ENCODE assay signal across 8 cellular contexts in the genomic region with DNA sequence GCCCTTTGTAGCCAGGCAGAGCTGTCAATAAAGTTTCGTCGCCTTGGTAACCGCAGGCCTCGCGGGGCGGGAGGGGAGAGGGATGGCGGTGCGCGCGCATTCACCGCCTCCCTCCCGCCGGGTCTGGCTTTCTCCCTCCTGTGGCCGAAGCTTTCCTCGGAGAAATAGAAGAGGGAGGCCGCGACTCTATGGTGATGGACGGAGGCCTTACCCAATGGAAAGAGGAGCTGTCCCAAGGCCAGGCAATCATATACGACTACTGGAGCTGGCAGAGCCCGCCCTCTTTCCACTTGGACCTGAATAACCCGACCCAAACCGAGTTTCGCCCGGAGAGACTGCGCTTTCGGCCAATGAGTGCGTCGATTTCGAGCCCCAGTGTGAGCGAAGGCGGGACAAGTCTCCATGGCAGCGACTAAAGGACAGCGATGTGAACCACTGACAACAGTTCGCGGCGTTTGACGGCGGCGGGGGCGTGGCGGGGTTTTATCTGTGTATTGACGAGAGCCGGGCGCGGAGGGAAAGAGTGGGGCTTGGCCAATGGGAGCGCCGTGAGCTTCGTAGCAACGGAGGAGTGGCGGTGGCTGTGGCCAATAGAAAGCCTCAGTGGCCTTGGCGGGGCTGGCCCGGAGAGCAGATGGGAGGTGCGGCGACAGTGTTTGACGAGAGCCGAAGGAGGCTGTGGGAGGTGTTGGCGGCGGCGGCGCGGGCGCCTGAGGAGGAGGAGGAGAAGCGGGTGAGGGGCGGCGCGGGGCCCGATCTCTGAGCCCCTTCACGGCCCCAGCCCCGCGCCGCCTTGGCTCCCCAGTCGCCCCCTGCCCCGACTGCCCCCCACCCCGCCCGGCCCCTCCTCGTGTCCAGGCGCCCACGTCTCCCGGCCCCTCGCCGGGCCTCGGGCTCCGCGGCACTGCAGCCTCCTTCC. TPM values are rescaled to one million over a fixed set of nuclear protein-coding genes. Genes with fewer than 3 reads are reported as not detected.
DNase-seq lines count a peak whose midpoint lies in the region; ATAC-seq and TF ChIP-seq lines count a peak whose summit lies in the region.

Gene KMT5C, plus strand, starts transcription at position 652 of the 919 bp plus-strand sequence. CDS start 2,061 bp downstream, outside the sequence.

- CTCF ChIA-PET in WTC11 (lab: Charles Lee), result interaction anchor here (0.6 to 2.4 kb wide), 32 partner anchors 9 to 1321 kb away, joined by 3 to 35 read pairs (median 4); partner anchors contain the start of genes COX6B2, DNAAF3, HSPBP1 and PPP1R12C

- H3K79me2 ChIP-seq in smooth muscle cell (ENCODE audit: low read depth), result peaks cover 15% of the 10 kb centered on the region

- peaks cover 26% of the 10 kb centered on the region for H3K27me3 Mint-ChIP-seq in WTC11 (ENCODE audit: low read depth)

- H3K4me1 Mint-ChIP-seq in WTC11, result peaks cover 13% of the 10 kb centered on the region

- no peak within 1 kb of the TSS for H2AFZ ChIP-seq in smooth muscle cell (ENCODE audit: low read depth)

- no peaks in the 10 kb centered on the region for H3K36me3 ChIP-seq in smooth muscle cell (ENCODE audit: low read depth)

- no peaks in the 10 kb centered on the region for H3K9me3 ChIP-seq in smooth muscle cell (replicated peaks; ENCODE audit: low read depth)

- peak; percentile 100 for DNase-seq in AG08395 (ENCODE audit: low spot score)
- peak; percentile 100 for DNase-seq in NCI-H226
- DNase-seq in WTC11 (ENCODE audit: low spot score), result peak; percentile 100
- DNase-seq in cardiac fibroblast (ENCODE audit: low read depth in 2 of 2), result peak; percentile 100
- DNase-seq in iPS-NIHi7 (ENCODE audit: extremely low spot score), result peak; percentile 99
- DNase-seq in smooth muscle cell (lab: John Stamatoyannopoulos, UW; ENCODE audit: unreplicated experiment), result peak; percentile 99

- peaks cover 12% of the 10 kb centered on the region for H4K20me1 ChIP-seq in smooth muscle cell (ENCODE audit: low read depth)

- H3F3A ChIP-seq in smooth muscle cell (ENCODE audit: low read depth), result no peaks in the 10 kb centered on the region

- H3K27ac Mint-ChIP-seq in WTC11, result peak within 1 kb of the TSS; percentile 100

- WGBS in smooth muscle cell (ENCODE audit: low lambda C conversion rate), result 2% methylated on average over 52 of the region's 84 CpGs

- no peak for TF ChIP-seq CTCF in WTC11 (IDR thresholded peaks at IDR 0.05)
- peak; percentile 37 for TF ChIP-seq CTCF in cardiac fibroblast (IDR thresholded peaks at IDR 0.05; ENCODE audit: low read depth, low read length)
- TF ChIP-seq CTCF in smooth muscle cell (IDR thresholded peaks at IDR 0.05; ENCODE audit: borderline replicate concordance, insufficient read depth, poor library complexity, severe bottlenecking), result no peak

- H3K27ac ChIP-seq in smooth muscle cell (ENCODE audit: low read depth), result peak within 1 kb of the TSS; percentile 99

- no peaks in the 10 kb centered on the region for H3K9me3 Mint-ChIP-seq in WTC11

- peaks cover 23% of the 10 kb centered on the region for H3K36me3 Mint-ChIP-seq in WTC11

- H3K4me2 ChIP-seq in smooth muscle cell, result peak within 1 kb of the TSS; percentile 99

- peak within 1 kb of the TSS; percentile 99 for H3K9ac ChIP-seq in smooth muscle cell (ENCODE audit: low read depth)

- POLR2A ChIA-PET in WTC11 (lab: Charles Lee), result interaction anchor here (0.7 to 2.1 kb wide), 30 partner anchors 10 to 1359 kb away, joined by 3 to 28 read pairs (median 4); partner anchors contain the start of genes COX6B2, FIZ1, HSPBP1 and ISOC2

- H3K4me1 ChIP-seq in smooth muscle cell (ENCODE audit: low read depth), result peaks cover 8% of the 10 kb centered on the region

- ATAC-seq in GM18909 (IDR thresholded peaks at IDR 0.05; ENCODE audit: poor library complexity, unreplicated experiment) (peak; percentile 81), HG03175 (IDR thresholded peaks at IDR 0.05; ENCODE audit: unreplicated experiment) (peak; percentile 81), WTC11 (peak; percentile 89)

- H3K4me3 ChIP-seq in cardiac fibroblast (replicated peaks in 1 of 2; ENCODE audit: low read depth in 2 of 2, low read length in 2 of 2), result peak within 1 kb of the TSS; percentile 70
- H3K4me3 ChIP-seq in smooth muscle cell, result peak within 1 kb of the TSS; percentile 69

- H3K27me3 ChIP-seq in smooth muscle cell (ENCODE audit: low read depth), result no peaks in the 10 kb centered on the region

- H3K4me3 Mint-ChIP-seq in WTC11, result peak within 1 kb of the TSS; percentile 83

TF ChIP-seq in WTC11, 78 proteins besides CTCF, POLR2A, EP300 and RAD21 (continues in another document):
- TF ChIP-seq OVOL2 (CRISPR knock-in tag; IDR thresholded peaks at IDR 0.05; ENCODE audit: borderline replicate concordance) (no peak), ZNF121 (CRISPR knock-in tag; IDR thresholded peaks at IDR 0.05) (no peak), MLX (CRISPR knock-in tag; IDR thresholded peaks at IDR 0.05) (no peak), E2F5 (CRISPR knock-in tag; IDR thresholded peaks at IDR 0.05) (peak; percentile 74)
- TF ChIP-seq, protein P1, sequence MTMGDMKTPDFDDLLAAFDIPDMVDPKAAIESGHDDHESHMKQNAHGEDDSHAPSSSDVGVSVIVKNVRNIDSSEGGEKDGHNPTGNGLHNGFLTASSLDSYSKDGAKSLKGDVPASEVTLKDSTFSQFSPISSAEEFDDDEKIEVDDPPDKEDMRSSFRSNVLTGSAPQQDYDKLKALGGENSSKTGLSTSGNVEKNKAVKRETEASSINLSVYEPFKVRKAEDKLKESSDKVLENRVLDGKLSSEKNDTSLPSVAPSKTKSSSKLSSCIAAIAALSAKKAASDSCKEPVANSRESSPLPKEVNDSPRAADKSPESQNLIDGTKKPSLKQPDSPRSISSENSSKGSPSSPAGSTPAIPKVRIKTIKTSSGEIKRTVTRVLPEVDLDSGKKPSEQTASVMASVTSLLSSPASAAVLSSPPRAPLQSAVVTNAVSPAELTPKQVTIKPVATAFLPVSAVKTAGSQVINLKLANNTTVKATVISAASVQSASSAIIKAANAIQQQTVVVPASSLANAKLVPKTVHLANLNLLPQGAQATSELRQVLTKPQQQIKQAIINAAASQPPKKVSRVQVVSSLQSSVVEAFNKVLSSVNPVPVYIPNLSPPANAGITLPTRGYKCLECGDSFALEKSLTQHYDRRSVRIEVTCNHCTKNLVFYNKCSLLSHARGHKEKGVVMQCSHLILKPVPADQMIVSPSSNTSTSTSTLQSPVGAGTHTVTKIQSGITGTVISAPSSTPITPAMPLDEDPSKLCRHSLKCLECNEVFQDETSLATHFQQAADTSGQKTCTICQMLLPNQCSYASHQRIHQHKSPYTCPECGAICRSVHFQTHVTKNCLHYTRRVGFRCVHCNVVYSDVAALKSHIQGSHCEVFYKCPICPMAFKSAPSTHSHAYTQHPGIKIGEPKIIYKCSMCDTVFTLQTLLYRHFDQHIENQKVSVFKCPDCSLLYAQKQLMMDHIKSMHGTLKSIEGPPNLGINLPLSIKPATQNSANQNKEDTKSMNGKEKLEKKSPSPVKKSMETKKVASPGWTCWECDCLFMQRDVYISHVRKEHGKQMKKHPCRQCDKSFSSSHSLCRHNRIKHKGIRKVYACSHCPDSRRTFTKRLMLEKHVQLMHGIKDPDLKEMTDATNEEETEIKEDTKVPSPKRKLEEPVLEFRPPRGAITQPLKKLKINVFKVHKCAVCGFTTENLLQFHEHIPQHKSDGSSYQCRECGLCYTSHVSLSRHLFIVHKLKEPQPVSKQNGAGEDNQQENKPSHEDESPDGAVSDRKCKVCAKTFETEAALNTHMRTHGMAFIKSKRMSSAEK (CRISPR knock-in tag; IDR thresholded peaks at IDR 0.05; ENCODE audit: borderline replicate concordance), result no peak
- TF ChIP-seq, protein P2, sequence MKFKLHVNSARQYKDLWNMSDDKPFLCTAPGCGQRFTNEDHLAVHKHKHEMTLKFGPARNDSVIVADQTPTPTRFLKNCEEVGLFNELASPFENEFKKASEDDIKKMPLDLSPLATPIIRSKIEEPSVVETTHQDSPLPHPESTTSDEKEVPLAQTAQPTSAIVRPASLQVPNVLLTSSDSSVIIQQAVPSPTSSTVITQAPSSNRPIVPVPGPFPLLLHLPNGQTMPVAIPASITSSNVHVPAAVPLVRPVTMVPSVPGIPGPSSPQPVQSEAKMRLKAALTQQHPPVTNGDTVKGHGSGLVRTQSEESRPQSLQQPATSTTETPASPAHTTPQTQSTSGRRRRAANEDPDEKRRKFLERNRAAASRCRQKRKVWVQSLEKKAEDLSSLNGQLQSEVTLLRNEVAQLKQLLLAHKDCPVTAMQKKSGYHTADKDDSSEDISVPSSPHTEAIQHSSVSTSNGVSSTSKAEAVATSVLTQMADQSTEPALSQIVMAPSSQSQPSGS (CRISPR knock-in tag; IDR thresholded peaks at IDR 0.05; ENCODE audit: borderline replicate concordance, low read depth), result no peak
- TF ChIP-seq, protein P3, sequence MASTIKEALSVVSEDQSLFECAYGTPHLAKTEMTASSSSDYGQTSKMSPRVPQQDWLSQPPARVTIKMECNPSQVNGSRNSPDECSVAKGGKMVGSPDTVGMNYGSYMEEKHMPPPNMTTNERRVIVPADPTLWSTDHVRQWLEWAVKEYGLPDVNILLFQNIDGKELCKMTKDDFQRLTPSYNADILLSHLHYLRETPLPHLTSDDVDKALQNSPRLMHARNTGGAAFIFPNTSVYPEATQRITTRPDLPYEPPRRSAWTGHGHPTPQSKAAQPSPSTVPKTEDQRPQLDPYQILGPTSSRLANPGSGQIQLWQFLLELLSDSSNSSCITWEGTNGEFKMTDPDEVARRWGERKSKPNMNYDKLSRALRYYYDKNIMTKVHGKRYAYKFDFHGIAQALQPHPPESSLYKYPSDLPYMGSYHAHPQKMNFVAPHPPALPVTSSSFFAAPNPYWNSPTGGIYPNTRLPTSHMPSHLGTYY (CRISPR knock-in tag; IDR thresholded peaks at IDR 0.05), result no peak

RNA-seq across cellular contexts. Expression of gene KMT5C, which starts in this region (rescaled TPM):
- total RNA-seq in WTC11 (2021), result 49.1 to 63.1 TPM (median 52.3 TPM) in 3 replicates
- 12.2 and 26.1 TPM in 2 replicates for total RNA-seq in smooth muscle cell
- 23.2 and 27.2 TPM in 2 replicates for polyA plus RNA-seq in smooth muscle cell

Comparison
In these comparisons a context has a peak if more than half of its experiments do, and no peak if none do; other contexts are left out.
1. Peak in every context shown above with its lines: DNase-seq, ATAC-seq, H3K4me3 ChIP-seq and H3K27ac ChIP-seq.